8 cellular contexts compared by ENCODE assay signal in the genomic region with DNA sequence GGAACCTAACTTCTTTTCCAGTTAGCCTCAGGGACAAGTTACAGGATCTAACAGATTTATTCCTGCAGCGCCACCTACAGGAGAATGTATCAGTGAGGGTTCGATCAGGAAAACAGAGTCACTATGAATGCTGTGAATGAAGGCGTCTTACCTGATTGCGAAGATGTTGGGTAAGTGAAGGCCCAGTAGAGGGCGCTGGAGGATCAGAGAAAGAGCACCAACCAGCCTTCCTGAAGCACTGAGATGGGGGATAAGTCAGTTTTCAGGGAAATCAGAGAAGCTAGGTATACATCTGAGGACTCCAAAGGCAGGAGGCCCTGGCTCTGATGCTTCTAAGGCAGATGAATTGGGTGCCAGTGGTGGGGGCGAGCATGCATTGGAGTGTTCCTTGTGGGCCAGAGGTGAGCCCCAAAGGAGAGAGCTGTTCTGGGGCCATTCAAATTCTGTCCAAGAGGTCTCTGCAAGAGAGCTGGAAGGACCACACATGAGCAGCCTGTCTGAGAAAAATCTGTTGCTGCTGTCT.
A peak's percentile ranks its signal among the peaks of the same experiment; 100 is the strongest.
DNase-seq lines count a peak whose midpoint lies in the region; ATAC-seq and TF ChIP-seq lines count a peak whose summit lies in the region.

No MANE protein-coding gene starts in this region.

- DNase-seq in Daoy (ENCODE audit: low read depth) (peak; percentile 1), NCI-H2171 (lab: John Stamatoyannopoulos, UW) (peak; percentile 54), fibroblast of the conjunctiva (ENCODE audit: low read depth) (peak; percentile 89), occipital lobe (lab: John Stamatoyannopoulos, UW) (peak; percentile 70)
- DNase-seq in effector CD4-positive, alpha-beta T cell: no peak

- TF ChIP-seq CTCF in VCaP (conservative IDR thresholded peaks at IDR 0.05): peak; percentile 98

- ATAC-seq in GM19351 (IDR thresholded peaks at IDR 0.05; ENCODE audit: unreplicated experiment) (peak; percentile 98), HG03196 (IDR thresholded peaks at IDR 0.05; ENCODE audit: unreplicated experiment) (peak; percentile 100)

- no peak overlapping the region for H3K27ac ChIP-seq in VCaP
